20 cellular contexts compared by ENCODE assay signal in genomic region chr7:50625360-50625759, GRCh38.
"Had no signal": no experiment of that assay in that cellular context is flagged by ENCODE, and none has a peak within 500 bp of the region (broad histone marks: within the 10 kb centered on the region; RNA-seq: fewer than 3 reads in every experiment).

No MANE protein-coding gene starts in this region.

- H3K4me3 ChIP-seq: colonic mucosa, esophagus muscularis mucosa, gastrocnemius medialis, prostate gland, spleen, tibial nerve, upper lobe of right lung had no signal

- H3K9me3 ChIP-seq: colonic mucosa, esophagus muscularis mucosa, gastrocnemius medialis, prostate gland, spleen, tibial nerve, upper lobe of right lung had no signal

- H3K27me3 ChIP-seq: colonic mucosa, esophagus muscularis mucosa, gastrocnemius medialis, spleen, tibial nerve, upper lobe of right lung had no signal

- H3K9ac ChIP-seq: parathyroid adenoma had no signal

- FAIRE-seq: keratinocyte had no signal

- H3K4me1 ChIP-seq: colonic mucosa, parathyroid adenoma, prostate gland, upper lobe of right lung had no signal

- H3K27ac ChIP-seq: colonic mucosa, esophagus muscularis mucosa, parathyroid adenoma, prostate gland, spleen, tibial nerve, upper lobe of right lung had no signal

- DNase-seq: cerebellar nuclear complex; colonic mucosa; dermis blood vessel endothelial cell; gastrocnemius medialis; immature natural killer cell; mesendoderm; naive B cell; occipital lobe; spleen; stimulated activated CD4-positive, alpha-beta T cell treated with anti-CD3 and anti-CD28 coated beads, Interleukin-15, amount 100 ng/mL, for 24 hours; stimulated activated CD4-positive, alpha-beta T cell treated with anti-CD3 and anti-CD28 coated beads, Interleukin-1b, Interleukin-23, amount 100 ng/mL, for 48 hours; stimulated activated CD4-positive, alpha-beta T cell treated with anti-CD3 and anti-CD28 coated beads, Interleukin-4, amount 100 ng/mL, for 24 hours; upper lobe of right lung had no signal

- ATAC-seq: gastrocnemius medialis; sciatic nerve; stimulated activated memory B cell treated with anti-CD40 and anti-IgM and Interleukin-4, amounts not matched to agents 10 μg/mL and 1 μg/mL and 100 μg/mL, for 72 hours; upper lobe of right lung had no signal

- H2AFZ ChIP-seq: parathyroid adenoma had no signal

- H3K36me3 ChIP-seq: colonic mucosa, prostate gland had no signal
